ENCODE assay signal across 3 cellular contexts in genomic region chr5:9233712-9234111, GRCh38.
TF ChIP-seq lines count a peak whose summit lies in the region.

No MANE protein-coding gene starts in this region.

TF ChIP-seq in SK-N-SH treated with all-trans-retinoic acid at 6 μM for 48 hours, 23 proteins besides CTCF, POLR2A, EP300 and RAD21 (continued from another document):
- TF ChIP-seq CREB5 (CRISPR knock-in tag; IDR thresholded peaks at IDR 0.05; ENCODE audit: low read depth): no peak
- TF ChIP-seq SNAI2 (CRISPR knock-in tag; IDR thresholded peaks at IDR 0.05): no peak

TF ChIP-seq in SK-N-SH, 30 proteins besides CTCF, POLR2A, EP300 and RAD21 (continued from another document):
- TF ChIP-seq USF2 (IDR thresholded peaks at IDR 0.05; ENCODE audit: borderline replicate concordance, low read depth, low read length): no peak
- TF ChIP-seq RFX5 (IDR thresholded peaks at IDR 0.05; ENCODE audit: low read length): no peak
- no peak for TF ChIP-seq SIN3A (IDR thresholded peaks at IDR 0.05; ENCODE audit: borderline replicate concordance, low read depth, low read length)

TF ChIP-seq in H1, 55 proteins besides CTCF, POLR2A, EP300 and RAD21 (continued from another document):
- TF ChIP-seq TEAD4 (IDR thresholded peaks at IDR 0.05; ENCODE audit: low read depth, low read length): peak; percentile 22; the same call in 1 of the 2 replicates
